ENCODE assay signal across 8 cellular contexts in genomic region chr1:221335161-221336101, GRCh38.
A peak's percentile ranks its signal among the peaks of the same experiment; 100 is the strongest.
DNase-seq lines count a peak whose midpoint lies in the region; ATAC-seq and TF ChIP-seq lines count a peak whose summit lies in the region.

No MANE protein-coding gene starts in this region.

- no peaks in the 10 kb centered on the region for H3K27me3 ChIP-seq in subcutaneous abdominal adipose tissue (ENCODE audit: control insufficient read depth in 5 of 5, insufficient read depth in 4 of 5, low read length in 5 of 5)
- H3K27me3 ChIP-seq in CD4-positive, alpha-beta T cell (ENCODE audit: control insufficient read depth, insufficient read depth, low read length): peaks cover 7% of the 10 kb centered on the region

- H3K27ac ChIP-seq in angular gyrus (ENCODE audit: low read depth, low read length) (peak overlapping the region; percentile 88), subcutaneous abdominal adipose tissue (ENCODE audit: low read depth, low read length) (peak overlapping the region; percentile 94)
- no peak overlapping the region for H3K27ac ChIP-seq in CD4-positive, alpha-beta T cell (ENCODE audit: low read depth, low read length)

- POLR2A ChIA-PET in CD4-positive, alpha-beta T cell (lab: Charles Lee): no interaction called here

- no peaks in the 10 kb centered on the region for H3K36me3 Mint-ChIP-seq in CD4-positive, alpha-beta T cell (ENCODE audit: low read depth)

- DNase-seq in HT1080 (ENCODE audit: low read depth) (peak; percentile 60), islet precursor cell (peak; percentile 96), T-helper 1 cell (no peak)
- DNase-seq in CD4-positive, alpha-beta T cell: no peak

- peak overlapping the region in 2 of 5 donors; percentile 45 to 56 for H3K4me3 ChIP-seq in subcutaneous abdominal adipose tissue (ENCODE audit: low read depth in 1 of 5, low read length in 5 of 5)

- H3K27me3 Mint-ChIP-seq in CD4-positive, alpha-beta T cell: peaks cover 25% of the 10 kb centered on the region

- intact Hi-C loops in CD4-positive, alpha-beta T cell (cut with DNase I, micrococcal nuclease): no loop called here

- no peak overlapping the region for H3K27ac Mint-ChIP-seq in CD4-positive, alpha-beta T cell

- ATAC-seq in CD4-positive, alpha-beta T cell (ENCODE audit: poor library complexity): no peak
- no peak for ATAC-seq in GM18861 (IDR thresholded peaks at IDR 0.05; ENCODE audit: unreplicated experiment)
- no peak for ATAC-seq in HG03097 (IDR thresholded peaks at IDR 0.05; ENCODE audit: low FRiP score, unreplicated experiment)

- H3K4me1 ChIP-seq in subcutaneous abdominal adipose tissue (ENCODE audit: control insufficient read depth in 5 of 5, insufficient read depth in 5 of 5, low read length in 5 of 5): peaks cover 0 to 35% (median 26%) of the 10 kb centered on the region in 5 donors

- no peak for TF ChIP-seq CTCF in CD4-positive, alpha-beta T cell (IDR thresholded peaks at IDR 0.05)

- CTCF ChIA-PET in CD4-positive, alpha-beta T cell (lab: Charles Lee): interaction anchor here (0.6 kb wide), 1 partner anchor 1602 kb away, joined by 3 read pairs; no protein-coding TSS in a partner anchor

- no peaks in the 10 kb centered on the region for H3K4me1 Mint-ChIP-seq in CD4-positive, alpha-beta T cell (ENCODE audit: low read depth)

- peak overlapping the region in 4 of 5 donors; percentile 35 to 48 (median 42) for H3K9ac ChIP-seq in subcutaneous abdominal adipose tissue (ENCODE audit: low read length in 5 of 5)

- H3K36me3 ChIP-seq in subcutaneous abdominal adipose tissue (ENCODE audit: control insufficient read depth in 5 of 5, insufficient read depth in 5 of 5, low read length in 5 of 5): no peaks in the 10 kb centered on the region

- H3K9me3 Mint-ChIP-seq in CD4-positive, alpha-beta T cell: peaks cover 5% of the 10 kb centered on the region

- peaks cover 0 to 10% (median 2%) of the 10 kb centered on the region in 5 donors for H3K9me3 ChIP-seq in subcutaneous abdominal adipose tissue (ENCODE audit: control insufficient read depth in 5 of 5, low read length in 5 of 5)
- H3K9me3 ChIP-seq in CD4-positive, alpha-beta T cell (ENCODE audit: control insufficient read depth, low read length): peaks cover 6% of the 10 kb centered on the region

- no peak overlapping the region for H3K4me3 Mint-ChIP-seq in CD4-positive, alpha-beta T cell

Comparison
In these comparisons a context has a peak if more than half of its experiments do, and no peak if none do; other contexts are left out.
1. DNase-seq: peak in HT1080 (single experiment) and islet precursor cell (single experiment); none in CD4-positive, alpha-beta T cell (0 of 10) and T-helper 1 cell (0 of 5).